Comparison of ENCODE assay signal across 11 cellular contexts in the genomic region with DNA sequence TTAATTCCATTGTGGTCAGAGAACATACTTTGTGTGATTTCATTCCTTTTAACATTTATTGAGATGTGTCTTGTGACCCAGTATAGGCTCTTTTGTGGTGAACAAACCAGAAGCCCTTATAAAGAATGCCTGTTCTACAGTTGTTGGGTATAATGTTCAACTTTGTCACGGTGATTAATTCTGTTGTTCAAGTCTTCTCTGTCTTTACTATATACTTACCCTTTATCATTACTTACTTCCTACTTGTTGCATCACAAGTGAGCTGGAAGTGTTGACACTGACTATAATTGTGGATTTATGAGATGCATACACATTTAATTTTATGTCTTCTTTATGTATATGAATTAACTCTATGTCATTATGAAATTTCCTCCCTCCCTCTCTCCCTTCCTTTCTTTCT.
"Had no signal": no experiment of that assay in that cellular context is flagged by ENCODE, and none has a peak within 500 bp of the region (broad histone marks: within the 10 kb centered on the region; RNA-seq: fewer than 3 reads in every experiment).

No MANE protein-coding gene starts in this region.

- H3K36me3 ChIP-seq: esophagus muscularis mucosa, heart left ventricle, left ventricle myocardium inferior, upper lobe of right lung had no signal

- H3K4me1 ChIP-seq: esophagus muscularis mucosa, heart left ventricle, left ventricle myocardium inferior, upper lobe of right lung had no signal

- H3K4me3 ChIP-seq: esophagus muscularis mucosa, heart left ventricle, left ventricle myocardium inferior, upper lobe of right lung had no signal

- H3K27ac ChIP-seq: esophagus muscularis mucosa, heart left ventricle, left ventricle myocardium inferior, upper lobe of right lung had no signal

- H3K9me3 ChIP-seq: esophagus muscularis mucosa, heart left ventricle, left ventricle myocardium inferior, upper lobe of right lung had no signal

- DNase-seq: activated CD4-positive, alpha-beta T cell treated with anti-CD3 and anti-CD28 coated beads for 1 hour; activated CD8-positive, alpha-beta memory T cell treated with anti-CD3 and anti-CD28 coated beads, Interleukin-2, amount 50 U/mL, for 4 hours; activated CD8-positive, alpha-beta T cell treated with anti-CD3 and anti-CD28 coated beads for 36 hours; activated naive CD4-positive, alpha-beta T cell; activated naive CD8-positive, alpha-beta T cell treated with anti-CD3 and anti-CD28 coated beads, Interleukin-2, amount 50 U/mL, for 24 hours; heart left ventricle; left ventricle myocardium inferior; stimulated activated CD4-positive, alpha-beta T cell treated with anti-CD3 and anti-CD28 coated beads, Interleukin-4, amount 100 ng/mL, for 1 hour; stimulated activated CD8-positive, alpha-beta memory T cell treated with anti-CD3 and anti-CD28 coated beads, Interleukin-4, amount 100 ng/mL, for 48 hours; upper lobe of right lung had no signal

- H3K27me3 ChIP-seq: esophagus muscularis mucosa, heart left ventricle, upper lobe of right lung had no signal

- ATAC-seq: activated CD8-positive, alpha-beta T cell treated with anti-CD3 and anti-CD28 coated beads for 36 hours; activated naive CD8-positive, alpha-beta T cell treated with anti-CD3 and anti-CD28 coated beads, Interleukin-2, amount 50 U/mL, for 24 hours; heart left ventricle; upper lobe of right lung had no signal
